8 cellular contexts compared by ENCODE assay signal in genomic region chr4:122309988-122310626, GRCh38.
DNase-seq lines count a peak whose midpoint lies in the region; ATAC-seq and TF ChIP-seq lines count a peak whose summit lies in the region.

No MANE protein-coding gene starts in this region.

- no peak overlapping the region for H2BK120ac ChIP-seq in mesendoderm (ENCODE audit: low read depth, low read length)

- 100% methylated on average over 1 of the region's 3 CpGs for WGBS in mesendoderm (ENCODE audit: extremely low coverage, insufficient coverage, low lambda C conversion rate)

- no peak overlapping the region for H2BK5ac ChIP-seq in mesendoderm (ENCODE audit: low read length)

- H3K4me3 ChIP-seq in Karpas-422 (ENCODE audit: low read length) (no peak overlapping the region), ascending aorta (no peak overlapping the region), mesendoderm (ENCODE audit: low read length) (no peak overlapping the region)

- no peaks in the 10 kb centered on the region for H4K20me1 ChIP-seq in Karpas-422 (ENCODE audit: insufficient read depth, low read depth, low read length)

- no peak overlapping the region for H2AK5ac ChIP-seq in mesendoderm (ENCODE audit: low read length)

- no peak overlapping the region for H3K18ac ChIP-seq in mesendoderm (ENCODE audit: low read length)

- H3K9me3 ChIP-seq in Karpas-422 (ENCODE audit: low read length): no peaks in the 10 kb centered on the region
- H3K9me3 ChIP-seq in ascending aorta: no peaks in the 10 kb centered on the region

- ATAC-seq in sciatic nerve (no peak), GM21390 (IDR thresholded peaks at IDR 0.05; ENCODE audit: unreplicated experiment) (no peak)

- no peak overlapping the region for H3K4ac ChIP-seq in mesendoderm (ENCODE audit: low read depth, low read length)

- H3K23ac ChIP-seq in mesendoderm (ENCODE audit: low read length): no peak overlapping the region

- H2BK15ac ChIP-seq in mesendoderm (replicated peaks; ENCODE audit: low read depth): no peak overlapping the region

- no peak overlapping the region for H4K8ac ChIP-seq in mesendoderm (ENCODE audit: low read depth, low read length)

- H3K36me3 ChIP-seq in Karpas-422 (ENCODE audit: insufficient read depth, low read length) (peaks cover 15% of the 10 kb centered on the region; the same call in 1 of the 2 replicates), ascending aorta (peaks cover 19 to 35% of the 10 kb centered on the region in 2 donors), mesendoderm (ENCODE audit: control insufficient read depth, insufficient read depth, low read length) (no peaks in the 10 kb centered on the region)

- intact Hi-C loops in ascending aorta (cut with DNase I) (no loop called here), sciatic nerve (cut with DNase I) (no loop called here)

- no peak overlapping the region for H3K27ac ChIP-seq in Karpas-422 (ENCODE audit: low read length)
- no peak overlapping the region for H3K27ac ChIP-seq in ascending aorta
- H3K27ac ChIP-seq in mesendoderm (ENCODE audit: low read depth, low read length): no peak overlapping the region

- H3K27me3 ChIP-seq in Karpas-422 (ENCODE audit: low read length) (no peaks in the 10 kb centered on the region), ascending aorta (no peaks in the 10 kb centered on the region), mesendoderm (ENCODE audit: insufficient read depth, low read length, poor library complexity) (no peaks in the 10 kb centered on the region)

- H4K5ac ChIP-seq in mesendoderm (ENCODE audit: low read length): no peak overlapping the region

- DNase-seq in DMS114 treated with DMSO at 0.1 percent for 48 hours (lab: John Stamatoyannopoulos, UW; ENCODE audit: unreplicated experiment) (peak; percentile 13), Karpas-422 (peak; percentile 60), ascending aorta (ENCODE audit: low spot score in 2 of 2) (no peak), mesendoderm (peak; percentile 26), sciatic nerve (ENCODE audit: low spot score) (no peak), NCI-H128 (lab: John Stamatoyannopoulos, UW; ENCODE audit: unreplicated experiment) (no peak)
- no peak for DNase-seq in effector CD4-positive, alpha-beta T cell

- H2AFZ ChIP-seq in Karpas-422 (ENCODE audit: low read length): no peak overlapping the region

- no peaks in the 10 kb centered on the region for H3K9me2 ChIP-seq in Karpas-422 (replicated peaks; ENCODE audit: insufficient read depth, low read length)

- H3K4me2 ChIP-seq in Karpas-422 (ENCODE audit: low read depth, low read length, poor library complexity, severe bottlenecking) (no peak overlapping the region), mesendoderm (ENCODE audit: low read length) (no peak overlapping the region)

- TF ChIP-seq CTCF in ascending aorta (IDR thresholded peaks at IDR 0.05): peak in 2 of 3 experiments; percentile 29 to 47

- H3K4me1 ChIP-seq in Karpas-422 (ENCODE audit: low read length) (peaks cover 12% of the 10 kb centered on the region), ascending aorta (no peaks in the 10 kb centered on the region), mesendoderm (ENCODE audit: control insufficient read depth, low read depth, low read length) (no peaks in the 10 kb centered on the region)

- H3K9ac ChIP-seq in Karpas-422 (ENCODE audit: low read length): no peak overlapping the region
- H3K9ac ChIP-seq in mesendoderm (ENCODE audit: low read length): no peak overlapping the region

- no peak overlapping the region for H3K56ac ChIP-seq in mesendoderm (ENCODE audit: low read length)

- no peaks in the 10 kb centered on the region for H3K79me1 ChIP-seq in mesendoderm (ENCODE audit: low read length)

- H3K79me2 ChIP-seq in Karpas-422 (ENCODE audit: low read length) (no peaks in the 10 kb centered on the region), mesendoderm (ENCODE audit: control insufficient read depth, insufficient read depth, low read length) (no peaks in the 10 kb centered on the region)

Comparison
In these comparisons a context has a peak if more than half of its experiments do, and no peak if none do; other contexts are left out.
1. DNase-seq: peak in DMS114 treated with DMSO at 0.1 percent for 48 hours (single experiment), Karpas-422 (single experiment) and mesendoderm (single experiment); none in ascending aorta (0 of 2), sciatic nerve (single experiment), effector CD4-positive, alpha-beta T cell (single experiment) and NCI-H128 (single experiment).